ENCODE assay signal across 26 cellular contexts in genomic region chr12:25412735-25413134, GRCh38.
"Had no signal": no experiment of that assay in that cellular context is flagged by ENCODE, and none has a peak within 500 bp of the region (broad histone marks: within the 10 kb centered on the region; RNA-seq: fewer than 3 reads in every experiment).

No MANE protein-coding gene starts in this region.

- H3K27me3 ChIP-seq: ovary, right atrium auricular region, right lobe of liver, stomach, testis, thyroid gland, transverse colon, upper lobe of left lung had no signal

- DNase-seq: hippocampal formation; kidney glomerular epithelial cell; left cardiac atrium; mesendoderm; midbrain; mucosa of descending colon; naive thymus-derived CD4-positive, alpha-beta T cell; ovary; right lobe of liver; stimulated activated CD4-positive, alpha-beta T cell treated with anti-CD3 and anti-CD28 coated beads, Interleukin-12 subunit alpha, Interleukin-12 subunit beta, amount 100 ng/mL, for 4 hours; stimulated activated CD4-positive, alpha-beta T cell treated with anti-CD3 and anti-CD28 coated beads, Interleukin-15, amount 100 ng/mL, for 24 hours; stimulated activated CD4-positive, alpha-beta T cell treated with anti-CD3 and anti-CD28 coated beads, Interleukin-2, amount 100 ng/mL, for 24 hours; stimulated activated CD4-positive, alpha-beta T cell treated with anti-CD3 and anti-CD28 coated beads, Interleukin-4, amount 100 ng/mL, for 1 hour; stimulated activated naive B cell treated with anti-CD40 and anti-IgM and Interleukin-4, amounts not matched to agents 10 μg/mL and 1 μg/mL and 100 μg/mL, for 72 hours; stimulated activated naive CD8-positive, alpha-beta T cell treated with anti-CD3 and anti-CD28 coated beads, Interleukin-15, Interleukin-2, amounts not matched to agents 100 U/mL and 50 U/mL, for 24 hours; stomach; testis; thyroid gland; transverse colon; upper lobe of left lung had no signal

- H3K9me3 ChIP-seq: mucosa of descending colon, ovary, right atrium auricular region, right lobe of liver, stomach, testis, thyroid gland, transverse colon, upper lobe of left lung had no signal

- H3K36me3 ChIP-seq: ovary, right atrium auricular region, right lobe of liver, stomach, thyroid gland, transverse colon, upper lobe of left lung had no signal

- ATAC-seq: left cardiac atrium; left lobe of liver; mucosa of descending colon; naive thymus-derived CD4-positive, alpha-beta T cell; natural killer cell treated with Interleukin-12 subunit alpha and Interleukin-12 subunit beta and Interleukin-15 and Interleukin-18, amount 100 ng/mL, for 72 hours; right lobe of liver; stimulated activated naive B cell treated with anti-CD40 and anti-IgM and Interleukin-4, amounts not matched to agents 10 μg/mL and 1 μg/mL and 100 μg/mL, for 72 hours; stimulated activated naive CD8-positive, alpha-beta T cell treated with anti-CD3 and anti-CD28 coated beads, Interleukin-15, Interleukin-2, amounts not matched to agents 100 U/mL and 50 U/mL, for 24 hours had no signal

- H3K36me3 Mint-ChIP-seq: natural killer cell treated with Interleukin-12 subunit alpha and Interleukin-12 subunit beta and Interleukin-15 and Interleukin-18, amount 100 ng/mL, for 72 hours; stimulated activated naive B cell treated with anti-CD40 and anti-IgM and Interleukin-4, amounts not matched to agents 10 μg/mL and 1 μg/mL and 100 μg/mL, for 72 hours had no signal

- H3K4me1 ChIP-seq: right atrium auricular region, right lobe of liver, stomach, testis, transverse colon, upper lobe of left lung had no signal

- H3K4me3 ChIP-seq: lung, mucosa of descending colon, ovary, right atrium auricular region, right lobe of liver, skin epidermis, stomach, testis, thyroid gland, transverse colon, upper lobe of left lung had no signal

- H3K9me3 Mint-ChIP-seq: natural killer cell treated with Interleukin-12 subunit alpha and Interleukin-12 subunit beta and Interleukin-15 and Interleukin-18, amount 100 ng/mL, for 72 hours had no signal

- H3K27ac ChIP-seq: ovary, right atrium auricular region, right lobe of liver, skin epidermis, stomach, testis, thyroid gland, transverse colon, upper lobe of left lung had no signal

- H3K27ac Mint-ChIP-seq: naive thymus-derived CD4-positive, alpha-beta T cell; natural killer cell treated with Interleukin-12 subunit alpha and Interleukin-12 subunit beta and Interleukin-15 and Interleukin-18, amount 100 ng/mL, for 72 hours; progenitor cell of endocrine pancreas; stimulated activated naive B cell treated with anti-CD40 and anti-IgM and Interleukin-4, amounts not matched to agents 10 μg/mL and 1 μg/mL and 100 μg/mL, for 72 hours had no signal
